Comparison of ENCODE assay signal across 10 cellular contexts in genomic region chr1:235601087-235601486, GRCh38. TPM values are rescaled to one million over a fixed set of nuclear protein-coding genes. Genes with fewer than 3 reads are reported as not detected.
A peak's percentile ranks its signal among the peaks of the same experiment; 100 is the strongest.
DNase-seq lines count a peak whose midpoint lies in the region; ATAC-seq and TF ChIP-seq lines count a peak whose summit lies in the region.
"Had no signal": no experiment of that assay in that cellular context is flagged by ENCODE, and none has a peak within 500 bp of the region (broad histone marks: within the 10 kb centered on the region; RNA-seq: fewer than 3 reads in every experiment).

No MANE protein-coding gene starts in this region.

- no peaks in the 10 kb centered on the region for H3K4me1 ChIP-seq in liver (ENCODE audit: control insufficient read depth in 4 of 4, insufficient read depth in 4 of 4, low read length in 3 of 4)

- WGBS in liver = 80% methylated on average over 4 of the region's 4 CpGs

- H3K27ac Mint-ChIP-seq in mesothelial cell of epicardium = no peak overlapping the region

- no peaks in the 10 kb centered on the region for H3K9me3 Mint-ChIP-seq in mesothelial cell of epicardium

- H3K9me3 ChIP-seq in liver (ENCODE audit: control insufficient read depth in 4 of 4, low read length in 3 of 4) = no peaks in the 10 kb centered on the region

- no peaks in the 10 kb centered on the region for H3K36me3 ChIP-seq in liver (ENCODE audit: control insufficient read depth in 4 of 4, insufficient read depth in 3 of 4, low read depth in 1 of 4, low read length in 3 of 4)

- H3K27ac ChIP-seq in liver (ENCODE audit: low read depth in 1 of 2, low read length in 2 of 2) = no peak overlapping the region

- no peaks in the 10 kb centered on the region for H3K27me3 ChIP-seq in liver (ENCODE audit: control insufficient read depth in 4 of 4, insufficient read depth in 4 of 4, low read length in 3 of 4)

- ATAC-seq in HG03342 (IDR thresholded peaks at IDR 0.05; ENCODE audit: unreplicated experiment) (no peak), HG02571 (IDR thresholded peaks at IDR 0.05; ENCODE audit: unreplicated experiment) (no peak)
- ATAC-seq: right cardiac atrium had no signal

- H3K9ac ChIP-seq in liver (ENCODE audit: low read depth in 1 of 2, low read length in 2 of 2) = no peak overlapping the region

- TF ChIP-seq RAD21 in liver (IDR thresholded peaks at IDR 0.05) = peak; percentile 48 to 53

- TF ChIP-seq CTCF in liver (IDR thresholded peaks at IDR 0.05; ENCODE audit: low read depth, low read length, missing input control) (peak; percentile 40), mesothelial cell of epicardium (IDR thresholded peaks at IDR 0.05; ENCODE audit: unreplicated experiment) (no peak)

- no peak overlapping the region for H3K4me3 Mint-ChIP-seq in mesothelial cell of epicardium

- H3K4me1 Mint-ChIP-seq in mesothelial cell of epicardium = no peaks in the 10 kb centered on the region

- CTCF ChIA-PET in HEK293T (lab: Yijun Ruan, JAX) = interaction anchor here (0.6 to 2.9 kb wide), 16 partner anchors 9 to 348 kb away, joined by 3 to 15 read pairs (median 4); no protein-coding TSS in a partner anchor

- no peak overlapping the region for H3K4me3 ChIP-seq in liver (ENCODE audit: low read depth in 1 of 3, low read length in 3 of 3)

- POLR2A ChIA-PET in HEK293T (lab: Yijun Ruan, JAX) = interaction anchor here (1.2 kb wide), 1 partner anchor 97 kb away, joined by 3 read pairs; the partner anchor contains the start of gene B3GALNT2

- DNase-seq in COR-L47 (lab: John Stamatoyannopoulos, UW) = peak; percentile 7
- DNase-seq in HEK293T (ENCODE audit: extremely low spot score) = peak; percentile 46
- DNase-seq in activated CD4-positive, alpha-beta T cell treated with anti-CD3 and anti-CD28 coated beads, Interleukin-2, amount 50 U/mL, for 4 hours = peak; percentile 2 to 10
- DNase-seq in mesothelial cell of epicardium (ENCODE audit: low spot score in 2 of 2, unreplicated experiment in 2 of 2) = no peak
- DNase-seq in cerebellar nuclear complex (lab: John Stamatoyannopoulos, UW) = no peak
- DNase-seq: effector memory CD4-positive, alpha-beta T cell had no signal

- H3K27me3 Mint-ChIP-seq in mesothelial cell of epicardium (ENCODE audit: low read depth) = no peaks in the 10 kb centered on the region

- no peaks in the 10 kb centered on the region for H3K36me3 Mint-ChIP-seq in mesothelial cell of epicardium

TF ChIP-seq in HEK293T, 16 proteins besides CTCF, POLR2A, EP300 and RAD21:
- TF ChIP-seq L3MBTL2 (conservative IDR thresholded peaks at IDR 0.05) (no peak), NFRKB (IDR thresholded peaks at IDR 0.05) (no peak), ZNF384 (IDR thresholded peaks at IDR 0.05) (no peak), ARNT (IDR thresholded peaks at IDR 0.05) (no peak), BHLHE40 (IDR thresholded peaks at IDR 0.05; ENCODE audit: borderline replicate concordance) (no peak), SP1 (IDR thresholded peaks at IDR 0.05) (no peak), TARDBP (IDR thresholded peaks at IDR 0.05) (no peak), SUZ12 (IDR thresholded peaks at IDR 0.05) (no peak), FOXA1 (IDR thresholded peaks at IDR 0.05) (no peak), ELF4 (IDR thresholded peaks at IDR 0.05) (no peak), PKNOX1 (IDR thresholded peaks at IDR 0.05) (no peak), FOXK2 (IDR thresholded peaks at IDR 0.05) (no peak), LEF1 (IDR thresholded peaks at IDR 0.05; ENCODE audit: borderline replicate concordance) (no peak), CTBP1 (IDR thresholded peaks at IDR 0.05; ENCODE audit: borderline replicate concordance) (no peak), FOXM1 (IDR thresholded peaks at IDR 0.05; ENCODE audit: borderline replicate concordance) (no peak), HDGF (IDR thresholded peaks at IDR 0.05; ENCODE audit: borderline replicate concordance) (no peak)

TF ChIP-seq in liver, 16 proteins besides CTCF, POLR2A, EP300 and RAD21:
- TF ChIP-seq EGR1 (IDR thresholded peaks at IDR 0.05; ENCODE audit: low read depth in 2 of 2) (no peak), SP1 (IDR thresholded peaks at IDR 0.05) (no peak), MAX (IDR thresholded peaks at IDR 0.05) (no peak), JUND (IDR thresholded peaks at IDR 0.05) (no peak), REST (IDR thresholded peaks at IDR 0.05) (no peak), YY1 (IDR thresholded peaks at IDR 0.05) (no peak), FOXA2 (IDR thresholded peaks at IDR 0.05) (no peak), HNF4A (conservative IDR thresholded peaks at IDR 0.05) (no peak), RXRA (IDR thresholded peaks at IDR 0.05) (no peak), GABPA (IDR thresholded peaks at IDR 0.05 in 1 of 2, conservative IDR thresholded peaks at IDR 0.05 in 1 of 2) (no peak), NR2F2 (IDR thresholded peaks at IDR 0.05) (no peak)

RNA-seq across cellular contexts. Expression of gene GNG4, which starts 48.5 kb away (rescaled TPM):
- total RNA-seq in liver (under 1 TPM in 1 of 2 donors, not detected in 1; 0.65 TPM), mesothelial cell of epicardium (2.6 to 3.2 TPM (median 2.9 TPM) in 3 replicates)
- polyA plus RNA-seq in liver = not detected
- total RNA-seq: right cardiac atrium had no signal

Comparison
In these comparisons a context has a peak if more than half of its experiments do, and no peak if none do; other contexts are left out.
1. DNase-seq: peak in COR-L47 (single experiment), HEK293T (single experiment) and activated CD4-positive, alpha-beta T cell treated with anti-CD3 and anti-CD28 coated beads, Interleukin-2, amount 50 U/mL, for 4 hours (2 of 2); none in mesothelial cell of epicardium (0 of 2) and cerebellar nuclear complex (0 of 2).